26 cellular contexts compared by ENCODE assay signal in the genomic region with DNA sequence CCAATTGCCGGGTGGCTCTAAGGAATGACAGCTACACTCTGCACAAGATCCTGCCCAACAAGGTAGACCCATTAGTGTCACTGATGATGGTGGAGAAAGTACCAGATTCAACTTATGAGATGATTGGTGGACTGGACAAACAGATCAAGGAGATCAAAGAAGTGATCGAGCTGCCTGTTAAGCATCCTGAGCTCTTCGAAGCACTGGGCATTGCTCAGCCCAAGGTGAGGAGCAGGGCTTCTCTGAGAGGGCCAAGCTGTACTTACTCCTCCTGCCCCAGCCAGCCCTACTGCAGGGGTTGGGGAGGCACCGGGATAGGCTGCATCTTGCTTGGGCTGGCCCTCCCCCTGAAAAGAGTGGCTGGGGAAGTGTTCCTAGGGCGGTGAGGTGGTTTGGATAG. TPM values are rescaled to one million over a fixed set of nuclear protein-coding genes. Genes with fewer than 3 reads are reported as not detected.
DNase-seq lines count a peak whose midpoint lies in the region; ATAC-seq, FAIRE-seq and TF ChIP-seq lines count a peak whose summit lies in the region.
"Had no signal": no experiment of that assay in that cellular context is flagged by ENCODE, and none has a peak within 500 bp of the region (broad histone marks: within the 10 kb centered on the region; RNA-seq: fewer than 3 reads in every experiment).

No MANE protein-coding gene starts in this region.

- no peak for TF ChIP-seq POLR2A in GM12891 (IDR thresholded peaks at IDR 0.05; ENCODE audit: low read depth, low read length)

- peaks cover 0 to 3% (median 0%) of the 10 kb centered on the region in 8 donors for H3K9me3 Mint-ChIP-seq in CD4-positive, alpha-beta memory T cell
- H3K9me3 Mint-ChIP-seq in activated naive CD8-positive, alpha-beta T cell (ENCODE audit: low read depth) = no peaks in the 10 kb centered on the region
- no peaks in the 10 kb centered on the region for H3K9me3 Mint-ChIP-seq in natural killer cell
- H3K9me3 Mint-ChIP-seq: nephron progenitor cell had no signal

- CTCF ChIA-PET in CD4-positive, alpha-beta memory T cell (lab: Charles Lee; ENCODE audit: partially characterized antibody) = interaction anchor here (0.9 to 5.3 kb wide), 4 partner anchors 10 to 19 kb away, joined by 3 to 37 read pairs (median 18); partner anchors contain the start of gene SMARCD2

- no peak for ATAC-seq in natural killer cell
- no peak for ATAC-seq in Right ventricle myocardium inferior
- ATAC-seq: left colon had no signal

- H3K4me1 Mint-ChIP-seq in CD4-positive, alpha-beta memory T cell = peaks cover 49 to 86% (median 73%) of the 10 kb centered on the region in 4 donors
- peaks cover 62% of the 10 kb centered on the region for H3K4me1 Mint-ChIP-seq in activated naive CD8-positive, alpha-beta T cell (ENCODE audit: low read depth)
- H3K4me1 Mint-ChIP-seq in natural killer cell = peaks cover 32 to 53% of the 10 kb centered on the region in 2 donors

- H3K27ac Mint-ChIP-seq in CD4-positive, alpha-beta memory T cell = peak overlapping the region in 5 of 7 donors; percentile 22 to 95 (median 75)
- peak overlapping the region; percentile 100 for H3K27ac Mint-ChIP-seq in activated naive CD8-positive, alpha-beta T cell
- H3K27ac Mint-ChIP-seq in natural killer cell = peak overlapping the region; percentile 40 to 68

- peaks cover 72% of the 10 kb centered on the region for H3K4me1 ChIP-seq in CD4-positive, alpha-beta memory T cell (ENCODE audit: insufficient read depth, low read length)

- no peak for TF ChIP-seq CTCF in natural killer cell (IDR thresholded peaks at IDR 0.05)

- no peak overlapping the region for H3K4me3 ChIP-seq in CD4-positive, alpha-beta memory T cell (ENCODE audit: low read length in 2 of 2)
- H3K4me3 ChIP-seq: colonic mucosa had no signal

- intact Hi-C loops in CD4-positive, alpha-beta memory T cell (cut with micrococcal nuclease) = no loop called here
- intact Hi-C loops in natural killer cell (cut with micrococcal nuclease) (no loop called here), Right ventricle myocardium inferior (cut with DNase I) (no loop called here)

- H3K27ac ChIP-seq in CD4-positive, alpha-beta memory T cell (ENCODE audit: low read depth, low read length) = peak overlapping the region; percentile 7
- H3K27ac ChIP-seq: brain microvascular endothelial cell, colonic mucosa had no signal

- POLR2A ChIA-PET in CD4-positive, alpha-beta memory T cell (lab: Charles Lee; ENCODE audit: partially characterized antibody) = interaction anchor here (0.9 to 12.7 kb wide), 7 partner anchors 9 to 316 kb away, joined by 3 to 129 read pairs (median 6); partner anchors contain the start of genes CCDC47, DDX42 and SMARCD2

- H3K4me3 Mint-ChIP-seq in CD4-positive, alpha-beta memory T cell = peak overlapping the region in 1 of 8 donors; percentile 76
- peak overlapping the region; percentile 56 for H3K4me3 Mint-ChIP-seq in activated naive CD8-positive, alpha-beta T cell
- no peak overlapping the region for H3K4me3 Mint-ChIP-seq in natural killer cell

- FAIRE-seq in GM12891 (lab: Jason Lieb, UNC) = no peak

- H3K36me3 ChIP-seq in CD4-positive, alpha-beta memory T cell (ENCODE audit: insufficient read depth, low read length) = peaks cover 68% of the 10 kb centered on the region

- no peaks in the 10 kb centered on the region for H3K9me3 ChIP-seq in CD4-positive, alpha-beta memory T cell (ENCODE audit: control insufficient read depth in 1 of 2, low read length in 2 of 2)
- H3K9me3 ChIP-seq: colonic mucosa had no signal

- H3K27me3 Mint-ChIP-seq in CD4-positive, alpha-beta memory T cell = no peaks in the 10 kb centered on the region
- H3K27me3 Mint-ChIP-seq in activated naive CD8-positive, alpha-beta T cell = no peaks in the 10 kb centered on the region
- no peaks in the 10 kb centered on the region for H3K27me3 Mint-ChIP-seq in natural killer cell (ENCODE audit: low read depth in 2 of 2)

- peaks cover 50 to 94% of the 10 kb centered on the region in 2 donors for H3K36me3 Mint-ChIP-seq in CD4-positive, alpha-beta memory T cell
- H3K36me3 Mint-ChIP-seq in activated naive CD8-positive, alpha-beta T cell = peaks cover 15% of the 10 kb centered on the region
- H3K36me3 Mint-ChIP-seq in natural killer cell = peaks cover 7% of the 10 kb centered on the region

- no peaks in the 10 kb centered on the region for H3K27me3 ChIP-seq in CD4-positive, alpha-beta memory T cell (ENCODE audit: insufficient read depth, low read length)
- H3K27me3 ChIP-seq: brain microvascular endothelial cell, colonic mucosa had no signal

- DNase-seq in CD4-positive, alpha-beta memory T cell = no peak
- no peak for DNase-seq in GM12891 (ENCODE audit: insufficient read length, low spot score)
- DNase-seq in natural killer cell = no peak
- DNase-seq in Right ventricle myocardium inferior (ENCODE audit: missing footprints) = no peak
- DNase-seq in T-helper 9 cell = no peak
- DNase-seq in HuH-7.5 (ENCODE audit: low spot score) = no peak
- DNase-seq: activated CD8-positive, alpha-beta memory T cell treated with anti-CD3 and anti-CD28 coated beads, Interleukin-2, amount 50 U/mL, for 4 hours; brain microvascular endothelial cell; Calu3; colonic mucosa; glutamatergic neuron; HCEC 1CT; left colon; NCI-H1105; NCI-H2107; NCI-H510A treated with DMSO at 0.1 percent for 48 hours; nephron progenitor cell; stimulated activated CD4-positive, alpha-beta T cell treated with anti-CD3 and anti-CD28 coated beads, Interleukin-2, amount 100 ng/mL, for 24 hours had no signal

TF ChIP-seq in GM12891, 5 proteins besides CTCF, POLR2A, EP300 and RAD21:
- TF ChIP-seq POU2F2 (IDR thresholded peaks at IDR 0.05; ENCODE audit: low read depth, low read length) (no peak), POLR2AphosphoS5 (IDR thresholded peaks at IDR 0.05; ENCODE audit: low read depth, low read length) (peak; percentile 19)

RNA-seq across cellular contexts. Expression of gene FTSJ3, which starts 2.8 kb away (rescaled TPM):
- 10 to 100 TPM; 62.1 to 62.2 TPM for total RNA-seq in CD4-positive, alpha-beta memory T cell
- polyA plus RNA-seq in CD4-positive, alpha-beta memory T cell = 10 to 100 TPM; 12.3 to 40.8 TPM
- 27.1 TPM for polyA plus RNA-seq in GM12891 (2012; ENCODE audit: low read depth, missing spikeins)
- total RNA-seq in natural killer cell (10 to 100 TPM; 35.2 to 53.5 (median 51.6) TPM), Right ventricle myocardium inferior (34.2 TPM)

RNA-seq across cellular contexts. Expression of gene PSMC5, which starts 3.0 kb away (rescaled TPM):
- total RNA-seq in CD4-positive, alpha-beta memory T cell = 100 to 1,000 TPM; 121 TPM
- 100 to 1,000 TPM; 188 to 227 TPM for polyA plus RNA-seq in CD4-positive, alpha-beta memory T cell
- 125 TPM for polyA plus RNA-seq in GM12891 (2012; ENCODE audit: low read depth, missing spikeins)
- total RNA-seq in natural killer cell (100 to 1,000 TPM in 2 of 3 donors, 10 to 100 TPM in 1; 91.3 to 114 (median 100) TPM), Right ventricle myocardium inferior (145 TPM)

RNA-seq across cellular contexts. Expression of gene SMARCD2, which starts 12.2 kb away (rescaled TPM):
- 100 to 1,000 TPM; 113 to 114 TPM for total RNA-seq in CD4-positive, alpha-beta memory T cell
- polyA plus RNA-seq in CD4-positive, alpha-beta memory T cell = 100 to 1,000 TPM in 1 of 2 donors, 10 to 100 TPM in 1; 80.4 to 125 TPM
- 56.0 TPM for polyA plus RNA-seq in GM12891 (2012; ENCODE audit: low read depth, missing spikeins)
- total RNA-seq in natural killer cell = 100 to 1,000 TPM; 131 to 162 (median 139) TPM
- total RNA-seq in Right ventricle myocardium inferior = 29.2 TPM

RNA-seq across cellular contexts. Expression of gene CSH2, which starts 43.2 kb away (rescaled TPM):
- not detected for total RNA-seq in CD4-positive, alpha-beta memory T cell
- polyA plus RNA-seq in CD4-positive, alpha-beta memory T cell = not detected
- not detected for polyA plus RNA-seq in GM12891 (2012; ENCODE audit: low read depth, missing spikeins)
- not detected for total RNA-seq in natural killer cell
- not detected for total RNA-seq in Right ventricle myocardium inferior
- total RNA-seq: Calu3, colonic mucosa, Daoy, fibroblast of lung, left colon, LHCN-M2, mesenteric fat pad, posterior vena cava, skeletal muscle tissue, ureter had no signal
- polyA plus RNA-seq: fibroblast of lung had no signal

RNA-seq across cellular contexts. Expression of gene GH2, which starts 51.5 kb away (rescaled TPM):
- total RNA-seq in CD4-positive, alpha-beta memory T cell = not detected
- polyA plus RNA-seq in CD4-positive, alpha-beta memory T cell = not detected
- not detected for polyA plus RNA-seq in GM12891 (2012; ENCODE audit: low read depth, missing spikeins)
- not detected for total RNA-seq in natural killer cell
- total RNA-seq in Right ventricle myocardium inferior = not detected
- total RNA-seq: Calu3, colonic mucosa, Daoy, fibroblast of lung, left colon, LHCN-M2, mesenteric fat pad, posterior vena cava, skeletal muscle tissue, ureter had no signal
- polyA plus RNA-seq: fibroblast of lung had no signal
